Comparison of ENCODE assay signal across 9 cellular contexts in the genomic region with DNA sequence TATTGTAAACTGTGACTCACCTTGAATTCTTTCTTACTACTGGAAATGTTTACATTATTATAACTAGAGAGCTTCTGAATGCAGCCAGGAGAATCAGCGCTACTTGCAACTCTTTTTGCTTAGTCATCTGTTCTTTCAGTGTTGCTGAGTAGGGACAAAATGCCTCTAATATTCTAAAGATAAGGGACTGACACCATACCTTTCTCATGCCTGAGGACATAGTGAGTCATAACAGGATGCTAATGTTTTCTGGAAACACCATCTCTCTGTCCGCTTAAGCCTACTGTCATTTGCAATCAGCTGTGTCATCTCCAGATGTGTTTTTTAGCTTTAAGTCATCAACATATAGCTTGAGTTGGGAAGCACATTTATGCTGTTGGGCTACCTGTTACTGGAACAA.
DNase-seq lines count a peak whose midpoint lies in the region; ATAC-seq and TF ChIP-seq lines count a peak whose summit lies in the region.
"Had no signal": no experiment of that assay in that cellular context is flagged by ENCODE, and none has a peak within 500 bp of the region (broad histone marks: within the 10 kb centered on the region; RNA-seq: fewer than 3 reads in every experiment).

No MANE protein-coding gene starts in this region.

- H4K20me1 ChIP-seq in MM.1S (ENCODE audit: insufficient read depth, low read length): no peaks in the 10 kb centered on the region

- ATAC-seq in GM18907 (IDR thresholded peaks at IDR 0.05; ENCODE audit: unreplicated experiment) (peak; percentile 75), HG02610 (IDR thresholded peaks at IDR 0.05; ENCODE audit: unreplicated experiment) (peak; percentile 94)

- no peaks in the 10 kb centered on the region; the same call in 1 of the 2 replicates for H3F3A ChIP-seq in MM.1S (ENCODE audit: insufficient read depth, low read length)

- no peaks in the 10 kb centered on the region for H3K79me2 ChIP-seq in MM.1S (ENCODE audit: low read length)

- DNase-seq in MM.1S (peak; percentile 52), kidney epithelial cell (ENCODE audit: low read depth) (peak; percentile 10), NCI-H1105 treated with DMSO at 0.1 percent for 48 hours (lab: John Stamatoyannopoulos, UW) (no peak), dermis blood vessel endothelial cell (no peak), cortex of kidney (lab: John Stamatoyannopoulos, UW) (no peak), mucosa of gallbladder (ENCODE audit: low spot score) (no peak)
- DNase-seq: SIG-M5 had no signal

- H3K9me2 ChIP-seq in MM.1S (replicated peaks; ENCODE audit: insufficient read depth, low read length): no peaks in the 10 kb centered on the region; the same call in 1 of the 2 replicates

- H3K9me3 ChIP-seq in MM.1S (replicated peaks; ENCODE audit: insufficient read depth, low read length): no peaks in the 10 kb centered on the region

- H3K27me3 ChIP-seq in MM.1S (replicated peaks; ENCODE audit: insufficient read depth, low read length) (no peaks in the 10 kb centered on the region), kidney epithelial cell (ENCODE audit: control insufficient read depth, insufficient read depth, low read length) (no peaks in the 10 kb centered on the region)

- no peak overlapping the region for H3K4me2 ChIP-seq in MM.1S (ENCODE audit: low read depth, low read length)

- TF ChIP-seq CTCF in MM.1S (IDR thresholded peaks at IDR 0.05; ENCODE audit: low read length) (no peak), kidney epithelial cell (IDR thresholded peaks at IDR 0.05; ENCODE audit: insufficient read depth, low read length, poor library complexity, severe bottlenecking) (no peak)

- peaks cover 10% of the 10 kb centered on the region; the same call in 1 of the 2 replicates for H3K4me1 ChIP-seq in MM.1S (ENCODE audit: low read length)

- H3K36me3 ChIP-seq in MM.1S (replicated peaks; ENCODE audit: insufficient read depth, low read length) (no peaks in the 10 kb centered on the region), kidney epithelial cell (ENCODE audit: control insufficient read depth, insufficient read depth, low read length) (no peaks in the 10 kb centered on the region)

- no peak overlapping the region for H3K9ac ChIP-seq in MM.1S (ENCODE audit: low read length)

- H3K27ac ChIP-seq in MM.1S (ENCODE audit: low read length): no peak overlapping the region

- H2AFZ ChIP-seq in MM.1S (ENCODE audit: low read length): no peak overlapping the region

- H3K4me3 ChIP-seq in MM.1S (ENCODE audit: low read length) (no peak overlapping the region), kidney epithelial cell (ENCODE audit: low read depth, low read length) (no peak overlapping the region)

Comparison
In these comparisons a context has a peak if more than half of its experiments do, and no peak if none do; other contexts are left out.
1. DNase-seq: peak in MM.1S (single experiment) and kidney epithelial cell (single experiment); none in NCI-H1105 treated with DMSO at 0.1 percent for 48 hours (single experiment), dermis blood vessel endothelial cell (single experiment), cortex of kidney (single experiment) and mucosa of gallbladder (single experiment).